ENCODE assay signal across 22 cellular contexts in genomic region chr20:62309198-62309944, GRCh38. TPM values are rescaled to one million over a fixed set of nuclear protein-coding genes. Genes with fewer than 3 reads are reported as not detected.
DNase-seq lines count a peak whose midpoint lies in the region; ATAC-seq and TF ChIP-seq lines count a peak whose summit lies in the region.
"Had no signal": no experiment of that assay in that cellular context is flagged by ENCODE, and none has a peak within 500 bp of the region (broad histone marks: within the 10 kb centered on the region; RNA-seq: fewer than 3 reads in every experiment).

No MANE protein-coding gene starts in this region.

- H3K4me2 ChIP-seq in GM23338 = no peak overlapping the region

- peaks cover 20% of the 10 kb centered on the region for H3K79me2 ChIP-seq in GM23338 (replicated peaks; ENCODE audit: insufficient read depth)

- H3K27me3 Mint-ChIP-seq in GM23338 (ENCODE audit: insufficient read depth, low read depth, poor library complexity) = peaks cover 14% of the 10 kb centered on the region
- no peaks in the 10 kb centered on the region for H3K27me3 Mint-ChIP-seq in CD8-positive, alpha-beta memory T cell
- H3K27me3 Mint-ChIP-seq: activated naive CD8-positive, alpha-beta T cell treated with anti-CD3 and anti-CD28 coated beads, Interleukin-2, amount 50 U/mL, for 24 hours had no signal

- peaks cover under 1% of the 10 kb centered on the region; the same call in 1 of the 3 replicates for H3K9me3 Mint-ChIP-seq in GM23338
- H3K9me3 Mint-ChIP-seq in CD8-positive, alpha-beta memory T cell = no peaks in the 10 kb centered on the region
- H3K9me3 Mint-ChIP-seq: activated naive CD8-positive, alpha-beta T cell treated with anti-CD3 and anti-CD28 coated beads, Interleukin-2, amount 50 U/mL, for 24 hours; mesothelial cell of epicardium had no signal

- peaks cover 5% of the 10 kb centered on the region for H3K4me1 Mint-ChIP-seq in GM23338
- peaks cover 9 to 16% (median 14%) of the 10 kb centered on the region in 3 donors for H3K4me1 Mint-ChIP-seq in CD8-positive, alpha-beta memory T cell

- H3K4me3 ChIP-seq in GM23338 = no peak overlapping the region
- H3K4me3 ChIP-seq in Panc1 (ENCODE audit: low read depth in 2 of 2, low read length in 2 of 2) = no peak overlapping the region
- H3K4me3 ChIP-seq in esophagus squamous epithelium = no peak overlapping the region
- no peak overlapping the region for H3K4me3 ChIP-seq in CD8-positive, alpha-beta memory T cell (ENCODE audit: low read length)
- H3K4me3 ChIP-seq: prostate gland, SK-N-MC, tibial nerve had no signal

- H3K4me3 Mint-ChIP-seq in GM23338 = no peak overlapping the region
- H3K4me3 Mint-ChIP-seq in CD8-positive, alpha-beta memory T cell = no peak overlapping the region
- H3K4me3 Mint-ChIP-seq: activated naive CD8-positive, alpha-beta T cell treated with anti-CD3 and anti-CD28 coated beads, Interleukin-2, amount 50 U/mL, for 24 hours; mesothelial cell of epicardium had no signal

- H3K27ac ChIP-seq in 22Rv1 (peak overlapping the region; percentile 20; the same call in 1 of the 2 replicates), GM23338 (ENCODE audit: low read depth) (peak overlapping the region; percentile 69), Panc1 (ENCODE audit: low read length) (peak overlapping the region; percentile 91), esophagus squamous epithelium (peak overlapping the region in 3 of 4 donors; percentile 5 to 34 (median 34))
- H3K27ac ChIP-seq in CD8-positive, alpha-beta memory T cell (ENCODE audit: low read depth, low read length) = no peak overlapping the region
- H3K27ac ChIP-seq: SK-N-MC had no signal

- in situ Hi-C loops in Panc1 (cut with HindIII; ENCODE audit: low pct_unique_long_range_greater_than_20kb, low sequenced_read_pairs) = no loop called here

- TF ChIP-seq CTCF in 22Rv1 (IDR thresholded peaks at IDR 0.05) (no peak), GM23338 (conservative IDR thresholded peaks at IDR 0.05; ENCODE audit: low read depth in 2 of 2) (no peak), Panc1 (IDR thresholded peaks at IDR 0.05) (no peak), esophagus squamous epithelium (IDR thresholded peaks at IDR 0.05) (no peak)

- peaks cover 7% of the 10 kb centered on the region; the same call in 1 of the 2 replicates for H3K4me1 ChIP-seq in GM23338 (ENCODE audit: insufficient read depth)
- H3K4me1 ChIP-seq in Panc1 (ENCODE audit: control insufficient read depth, insufficient read depth, low read length) = peaks cover 63% of the 10 kb centered on the region
- peaks cover 19 to 77% (median 45%) of the 10 kb centered on the region in 3 donors for H3K4me1 ChIP-seq in esophagus squamous epithelium
- peaks cover 16% of the 10 kb centered on the region for H3K4me1 ChIP-seq in CD8-positive, alpha-beta memory T cell (ENCODE audit: insufficient read depth, low read length)
- H3K4me1 ChIP-seq: BE2C had no signal

- 60 to 84% methylated on average over 1 to 11 of the region's 26 CpGs for WGBS in esophagus squamous epithelium, 2 donors

- peaks cover 51% of the 10 kb centered on the region for H3K36me3 Mint-ChIP-seq in GM23338 (ENCODE audit: low read depth)
- peaks cover 0 to 46% (median 2%) of the 10 kb centered on the region in 3 donors for H3K36me3 Mint-ChIP-seq in CD8-positive, alpha-beta memory T cell

- H3K36me3 ChIP-seq in GM23338 (ENCODE audit: insufficient read depth) (peaks cover 21% of the 10 kb centered on the region), Panc1 (ENCODE audit: control insufficient read depth, insufficient read depth, low read length) (peaks cover 9% of the 10 kb centered on the region), esophagus squamous epithelium (peaks cover 64 to 100% (median 67%) of the 10 kb centered on the region in 3 donors)
- H3K36me3 ChIP-seq in CD8-positive, alpha-beta memory T cell (ENCODE audit: insufficient read depth, low read length) = peaks cover 11% of the 10 kb centered on the region

- no peak overlapping the region for H2AFZ ChIP-seq in GM23338

- no peaks in the 10 kb centered on the region for H3K9me2 ChIP-seq in GM23338 (ENCODE audit: insufficient read depth)

- POLR2A ChIA-PET in Panc1 (lab: Charles Lee) = no interaction called here
- POLR2A ChIA-PET in CD8-positive, alpha-beta memory T cell (lab: Charles Lee) = no interaction called here

- H3K27ac Mint-ChIP-seq in GM23338 = no peak overlapping the region
- no peak overlapping the region for H3K27ac Mint-ChIP-seq in CD8-positive, alpha-beta memory T cell
- H3K27ac Mint-ChIP-seq: activated naive CD8-positive, alpha-beta T cell treated with anti-CD3 and anti-CD28 coated beads, Interleukin-2, amount 50 U/mL, for 24 hours had no signal

- H3K9me3 ChIP-seq in Panc1 (ENCODE audit: control insufficient read depth, insufficient read depth, low read depth, low read length) (no peaks in the 10 kb centered on the region), esophagus squamous epithelium (no peaks in the 10 kb centered on the region)
- no peaks in the 10 kb centered on the region for H3K9me3 ChIP-seq in CD8-positive, alpha-beta memory T cell (ENCODE audit: low read length)
- H3K9me3 ChIP-seq: BE2C, prostate gland, tibial nerve had no signal

- H3K27me3 ChIP-seq in GM23338 (ENCODE audit: insufficient read depth) (no peaks in the 10 kb centered on the region), Panc1 (ENCODE audit: control insufficient read depth, insufficient read depth, low read length) (no peaks in the 10 kb centered on the region), esophagus squamous epithelium (no peaks in the 10 kb centered on the region)
- H3K27me3 ChIP-seq in CD8-positive, alpha-beta memory T cell (ENCODE audit: insufficient read depth, low read length, poor library complexity, severe bottlenecking) = no peaks in the 10 kb centered on the region
- H3K27me3 ChIP-seq: BE2C, tibial nerve had no signal

- CTCF ChIA-PET in Panc1 (lab: Charles Lee) = interaction anchor here (0.6 kb wide), 1 partner anchor 58 kb away, joined by 3 read pairs; the partner anchor contains the start of gene LAMA5
- CTCF ChIA-PET in CD8-positive, alpha-beta memory T cell (lab: Charles Lee) = no interaction called here

- TSS peak; percentile 85 for BruUV-seq in Panc1 (replicated peaks; lab: Mats Ljungman, UMichigan)

- H3F3A ChIP-seq in GM23338 (replicated peaks; ENCODE audit: low read depth) = peaks cover 52% of the 10 kb centered on the region

- ATAC-seq in GM23338 (no peak; the same call in 2 of the 3 replicates), Panc1 (peak; percentile 0), HG02970 (IDR thresholded peaks at IDR 0.05; ENCODE audit: low FRiP score, unreplicated experiment) (no peak)
- ATAC-seq: activated naive CD8-positive, alpha-beta T cell treated with anti-CD3 and anti-CD28 coated beads, Interleukin-2, amount 50 U/mL, for 24 hours had no signal

- no peak for DNase-seq in GM23338 (ENCODE audit: low spot score)
- no peak for DNase-seq in Panc1 (ENCODE audit: low read depth, low spot score)
- no peak for DNase-seq in esophagus squamous epithelium (lab: John Stamatoyannopoulos, UW)
- DNase-seq in GF-D8 (lab: John Stamatoyannopoulos, UW) = no peak
- DNase-seq in DMS114 treated with DMSO at 0.1 percent for 48 hours (lab: John Stamatoyannopoulos, UW; ENCODE audit: unreplicated experiment) = no peak
- DNase-seq in CD8-positive, alpha-beta memory T cell = no peak
- DNase-seq: activated CD4-positive, alpha-beta T cell treated with anti-CD3 and anti-CD28 coated beads, Interleukin-2, amount 50 U/mL, for 48 hours; activated CD4-positive, CD25-positive, alpha-beta regulatory T cell; activated naive CD4-positive, alpha-beta T cell; activated naive CD8-positive, alpha-beta T cell treated with anti-CD3 and anti-CD28 coated beads, Interleukin-2, amount 50 U/mL, for 24 hours; BE2C; caudate nucleus; DMS79; foreskin melanocyte; NCI-H1417 treated with DMSO at 0.1 percent for 48 hours; stimulated activated CD4-positive, alpha-beta T cell treated with anti-CD3 and anti-CD28 coated beads, Interleukin-4, amount 100 ng/mL, for 24 hours had no signal

- peaks cover 6% of the 10 kb centered on the region for H4K20me1 ChIP-seq in GM23338 (replicated peaks; ENCODE audit: insufficient read depth)

- intact Hi-C loops in Panc1 (cut with micrococcal nuclease; ENCODE audit: unreplicated experiment) = no loop called here
- intact Hi-C loops in esophagus squamous epithelium (cut with DNase I) = no loop called here

- TF ChIP-seq POLR2A in esophagus squamous epithelium (IDR thresholded peaks at IDR 0.05) = no peak

TF ChIP-seq in GM23338, 12 proteins besides CTCF, POLR2A, EP300 and RAD21:
- 0 out of 2 replicates have a peak, but pooled peaks have one; percentile 14 for TF ChIP-seq POLR2AphosphoS5 (IDR thresholded peaks at IDR 0.05; ENCODE audit: low read depth)
- no peak for TF ChIP-seq ETS1 (IDR thresholded peaks at IDR 0.05)
TF ChIP-seq in GM23338: peak in this region for 1.

RNA-seq across cellular contexts. Expression of gene ADRM1, which starts 6.6 kb away (rescaled TPM):
- 223 and 243 TPM in 2 replicates for total RNA-seq in GM23338 (2014; rRNA removed; shearing (Covaris generic))
- 206 and 224 TPM in 2 replicates for polyA plus RNA-seq in GM23338 (2016; fragmentation: Nextera tagmentation; extraction: Ambion mirVana)
- total RNA-seq in Panc1 (2021; ENCODE audit: unreplicated experiment) (194 TPM), esophagus squamous epithelium (100 to 1,000 TPM; 126 to 173 (median 133) TPM)
- 315 TPM for polyA plus RNA-seq in Panc1 (2012; ENCODE audit: insufficient read length)
- total RNA-seq in CD8-positive, alpha-beta memory T cell = 100 to 1,000 TPM; 159 to 166 TPM
- polyA plus RNA-seq in CD8-positive, alpha-beta memory T cell = 101 TPM

RNA-seq across cellular contexts. Expression of gene LAMA5, which starts 57.7 kb away (rescaled TPM):
- 215 and 298 TPM in 2 replicates for total RNA-seq in GM23338 (2014; rRNA removed; shearing (Covaris generic))
- 192 and 201 TPM in 2 replicates for polyA plus RNA-seq in GM23338 (2016; fragmentation: Nextera tagmentation; extraction: Ambion mirVana)
- total RNA-seq in Panc1 (2021; ENCODE audit: unreplicated experiment) = 497 TPM
- 508 TPM for polyA plus RNA-seq in Panc1 (2012; ENCODE audit: insufficient read length)
- 100 to 1,000 TPM in 2 of 4 donors, 10 to 100 TPM in 2; 60.4 to 127 (median 98.9) TPM for total RNA-seq in esophagus squamous epithelium
- total RNA-seq in CD8-positive, alpha-beta memory T cell = under 1 TPM; 0.13 to 0.78 TPM
- polyA plus RNA-seq in CD8-positive, alpha-beta memory T cell = not detected

Comparison
In these comparisons a context has a peak if more than half of its experiments do, and no peak if none do; other contexts are left out.
1. RNA of gene LAMA5, which starts 57.7 kb away (total RNA-seq): 497 TPM in Panc1 (single experiment), 215 to 298 TPM in GM23338 and 60.4 to 127 TPM in esophagus squamous epithelium; 0.13 to 0.78 TPM in CD8-positive, alpha-beta memory T cell; every median in the first group is over 10 times any median in the second.